18 cellular contexts compared by ENCODE assay signal in the genomic region with DNA sequence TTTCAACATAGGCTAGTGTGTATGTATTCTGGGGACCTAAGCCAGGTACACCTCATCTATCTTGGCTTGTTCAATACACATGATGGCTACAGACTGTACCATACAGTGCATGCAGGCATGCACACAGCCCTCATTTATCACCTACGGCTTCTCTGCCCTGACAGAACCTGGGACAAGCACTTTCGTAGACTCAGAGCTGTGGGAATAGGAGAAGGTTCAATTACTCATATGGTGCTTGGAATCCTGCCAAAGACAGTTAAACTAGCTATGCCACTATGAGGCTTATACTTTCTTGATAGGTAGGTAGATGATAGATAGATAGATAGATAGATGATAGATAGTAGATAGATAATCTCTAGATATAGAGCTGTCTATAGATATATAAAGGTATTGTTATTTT.
A peak's percentile ranks its signal among the peaks of the same experiment; 100 is the strongest.
DNase-seq lines count a peak whose midpoint lies in the region; ATAC-seq and TF ChIP-seq lines count a peak whose summit lies in the region.
"Had no signal": no experiment of that assay in that cellular context is flagged by ENCODE, and none has a peak within 500 bp of the region (broad histone marks: within the 10 kb centered on the region; RNA-seq: fewer than 3 reads in every experiment).

No MANE protein-coding gene starts in this region.

- intact Hi-C loops in tibial artery (cut with DNase I; ENCODE audit: low total_unique reads): no loop called here

- ATAC-seq in HG03280 (IDR thresholded peaks at IDR 0.05; ENCODE audit: unreplicated experiment): no peak
- ATAC-seq: gastrocnemius medialis, right cardiac atrium, T-cell had no signal

- TF ChIP-seq CTCF in epithelial cell of esophagus (IDR thresholded peaks at IDR 0.05; ENCODE audit: insufficient read depth, low read depth, low read length, missing control alignments): no peak
- TF ChIP-seq CTCF in tibial artery (IDR thresholded peaks at IDR 0.05): no peak

- no peak overlapping the region for H3K27ac ChIP-seq in tibial artery
- H3K27ac ChIP-seq: adrenal gland, gastrocnemius medialis, neural progenitor cell had no signal

- H3K4me3 ChIP-seq in epithelial cell of esophagus (ENCODE audit: low read length): no peak overlapping the region
- no peak overlapping the region for H3K4me3 ChIP-seq in tibial artery
- H3K4me3 ChIP-seq: adrenal gland, gastrocnemius medialis, neural progenitor cell had no signal

- no peaks in the 10 kb centered on the region for H3K36me3 ChIP-seq in tibial artery
- H3K36me3 ChIP-seq: adrenal gland, gastrocnemius medialis, neural progenitor cell had no signal

- no peaks in the 10 kb centered on the region for H3K27me3 ChIP-seq in tibial artery
- H3K27me3 ChIP-seq: adrenal gland, gastrocnemius medialis, neural progenitor cell had no signal

- peak; percentile 0 for DNase-seq in EL
- peak; percentile 30 for DNase-seq in NCI-H128 (lab: John Stamatoyannopoulos, UW; ENCODE audit: unreplicated experiment)
- DNase-seq in NCI-H510A treated with DMSO at 0.1 percent for 48 hours (lab: John Stamatoyannopoulos, UW): peak; percentile 39
- DNase-seq in epithelial cell of esophagus (ENCODE audit: low read depth): peak; percentile 63
- DNase-seq in cortex of kidney (lab: John Stamatoyannopoulos, UW): no peak
- no peak for DNase-seq in NCI-H446 treated with DMSO at 0.1 percent for 48 hours (lab: John Stamatoyannopoulos, UW)
- DNase-seq in tibial artery: no peak
- DNase-seq: activated B cell treated with CpG ODN at 0.5 μM for 24 hours; activated CD8-positive, alpha-beta memory T cell treated with anti-CD3 and anti-CD28 coated beads for 24 hours; adrenal gland; gastrocnemius medialis; Kasumi-1; NCI-H2227 treated with DMSO at 0.1 percent for 48 hours; right cardiac atrium; substantia nigra; T-cell had no signal

- H3K9me3 ChIP-seq in tibial artery: no peaks in the 10 kb centered on the region
- H3K9me3 ChIP-seq: adrenal gland, gastrocnemius medialis had no signal

- no peaks in the 10 kb centered on the region for H3K4me1 ChIP-seq in tibial artery
- H3K4me1 ChIP-seq: adrenal gland, gastrocnemius medialis, neural progenitor cell had no signal

Comparison
In these comparisons a context has a peak if more than half of its experiments do, and no peak if none do; other contexts are left out.
1. DNase-seq: peak in EL (single experiment), NCI-H128 (single experiment), NCI-H510A treated with DMSO at 0.1 percent for 48 hours (single experiment) and epithelial cell of esophagus (single experiment); none in cortex of kidney (single experiment), NCI-H446 treated with DMSO at 0.1 percent for 48 hours (single experiment) and tibial artery (0 of 2).